1 cellular context compared by ENCODE assay signal in genomic region chr15:96324900-96325299, GRCh38.
TF ChIP-seq lines count a peak whose summit lies in the region.

No MANE protein-coding gene starts in this region.

TF ChIP-seq in HepG2, 621 proteins besides CTCF, POLR2A, EP300 and RAD21:
- TF ChIP-seq, protein P1, sequence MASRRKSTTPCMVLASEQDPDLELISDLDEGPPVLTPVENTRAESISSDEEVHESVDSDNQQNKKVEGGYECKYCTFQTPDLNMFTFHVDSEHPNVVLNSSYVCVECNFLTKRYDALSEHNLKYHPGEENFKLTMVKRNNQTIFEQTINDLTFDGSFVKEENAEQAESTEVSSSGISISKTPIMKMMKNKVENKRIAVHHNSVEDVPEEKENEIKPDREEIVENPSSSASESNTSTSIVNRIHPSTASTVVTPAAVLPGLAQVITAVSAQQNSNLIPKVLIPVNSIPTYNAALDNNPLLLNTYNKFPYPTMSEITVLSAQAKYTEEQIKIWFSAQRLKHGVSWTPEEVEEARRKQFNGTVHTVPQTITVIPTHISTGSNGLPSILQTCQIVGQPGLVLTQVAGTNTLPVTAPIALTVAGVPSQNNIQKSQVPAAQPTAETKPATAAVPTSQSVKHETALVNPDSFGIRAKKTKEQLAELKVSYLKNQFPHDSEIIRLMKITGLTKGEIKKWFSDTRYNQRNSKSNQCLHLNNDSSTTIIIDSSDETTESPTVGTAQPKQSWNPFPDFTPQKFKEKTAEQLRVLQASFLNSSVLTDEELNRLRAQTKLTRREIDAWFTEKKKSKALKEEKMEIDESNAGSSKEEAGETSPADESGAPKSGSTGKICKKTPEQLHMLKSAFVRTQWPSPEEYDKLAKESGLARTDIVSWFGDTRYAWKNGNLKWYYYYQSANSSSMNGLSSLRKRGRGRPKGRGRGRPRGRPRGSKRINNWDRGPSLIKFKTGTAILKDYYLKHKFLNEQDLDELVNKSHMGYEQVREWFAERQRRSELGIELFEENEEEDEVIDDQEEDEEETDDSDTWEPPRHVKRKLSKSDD (CRISPR knock-in tag; IDR thresholded peaks at IDR 0.05; ENCODE audit: low read depth) = no peak
- TF ChIP-seq ZNF275 (CRISPR knock-in tag; IDR thresholded peaks at IDR 0.05; ENCODE audit: borderline replicate concordance) (no peak), REST (IDR thresholded peaks at IDR 0.05; ENCODE audit: borderline replicate concordance in 1 of 2, low read depth in 1 of 2, low read length in 2 of 2) (no peak)
TF ChIP-seq in HepG2: peak in this region for 0.
